In the genomic region with DNA sequence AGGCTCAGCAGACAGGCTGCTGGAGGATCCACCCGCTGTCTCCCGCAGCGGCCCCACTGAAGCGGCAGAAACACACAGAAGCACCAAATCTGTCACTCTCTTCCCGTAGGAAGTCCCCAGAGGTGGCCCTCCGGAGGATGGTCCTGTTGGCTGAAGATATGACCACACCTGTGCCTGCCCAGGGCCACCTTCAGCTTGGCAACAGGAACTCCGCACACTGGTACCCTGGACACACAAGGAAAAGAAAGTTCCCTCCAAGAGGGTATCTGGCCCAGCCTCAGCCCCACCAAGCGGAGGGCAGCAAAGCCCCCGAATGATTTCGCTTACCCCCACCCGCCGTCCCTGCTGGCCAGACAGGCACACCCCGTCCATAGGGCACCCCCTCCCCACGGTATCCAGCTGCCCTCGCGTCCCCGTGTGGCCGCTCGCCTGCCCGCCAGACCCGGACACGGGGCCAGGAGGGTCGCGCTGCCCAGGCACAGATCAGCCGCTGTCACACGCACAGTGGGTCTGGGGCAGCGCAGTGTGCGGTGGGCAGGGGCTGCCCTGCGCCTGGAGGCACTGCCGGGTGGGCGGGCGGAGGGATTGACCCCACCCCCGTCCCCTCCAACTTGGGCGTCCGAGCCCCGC, we compare ENCODE assay signal across 2 cellular contexts.
A peak's percentile ranks its signal among the peaks of the same experiment; 100 is the strongest.
TF ChIP-seq lines count a peak whose summit lies in the region.

No MANE protein-coding gene starts in this region.

TF ChIP-seq in A549, 52 proteins besides CTCF, POLR2A, EP300 and RAD21:
- TF ChIP-seq EHMT2 (IDR thresholded peaks at IDR 0.05; ENCODE audit: low read depth): no peak
- TF ChIP-seq HMGXB4 (CRISPR knock-in tag; IDR thresholded peaks at IDR 0.05; ENCODE audit: borderline replicate concordance): no peak
- TF ChIP-seq MAZ (IDR thresholded peaks at IDR 0.05; ENCODE audit: borderline replicate concordance, low read depth, low read length): no peak
- TF ChIP-seq ZSCAN20 (CRISPR knock-in tag; IDR thresholded peaks at IDR 0.05): no peak
- TF ChIP-seq CHD4 (IDR thresholded peaks at IDR 0.05; ENCODE audit: borderline replicate concordance): no peak
- no peak for TF ChIP-seq HOXB13 (CRISPR knock-in tag; IDR thresholded peaks at IDR 0.05; ENCODE audit: low read depth)
- TF ChIP-seq HOXA7 (CRISPR knock-in tag; IDR thresholded peaks at IDR 0.05): no peak
- no peak for TF ChIP-seq CBX8 (IDR thresholded peaks at IDR 0.05)
- no peak for TF ChIP-seq HDAC2 (IDR thresholded peaks at IDR 0.05)
- TF ChIP-seq, protein P1, sequence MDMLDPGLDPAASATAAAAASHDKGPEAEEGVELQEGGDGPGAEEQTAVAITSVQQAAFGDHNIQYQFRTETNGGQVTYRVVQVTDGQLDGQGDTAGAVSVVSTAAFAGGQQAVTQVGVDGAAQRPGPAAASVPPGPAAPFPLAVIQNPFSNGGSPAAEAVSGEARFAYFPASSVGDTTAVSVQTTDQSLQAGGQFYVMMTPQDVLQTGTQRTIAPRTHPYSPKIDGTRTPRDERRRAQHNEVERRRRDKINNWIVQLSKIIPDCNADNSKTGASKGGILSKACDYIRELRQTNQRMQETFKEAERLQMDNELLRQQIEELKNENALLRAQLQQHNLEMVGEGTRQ (IDR thresholded peaks at IDR 0.05): no peak
- no peak for TF ChIP-seq FOXS1 (CRISPR knock-in tag; IDR thresholded peaks at IDR 0.05)
- no peak for TF ChIP-seq NFE2L2 (conservative IDR thresholded peaks at IDR 0.05; ENCODE audit: low read length)
- no peak for TF ChIP-seq KDM1A (IDR thresholded peaks at IDR 0.05; ENCODE audit: low read depth)
- no peak for TF ChIP-seq MAFK (IDR thresholded peaks at IDR 0.05; ENCODE audit: partially characterized antibody)
- no peak for TF ChIP-seq BHLHE40 (IDR thresholded peaks at IDR 0.05; ENCODE audit: low read depth, low read length)
- TF ChIP-seq, protein P2, sequence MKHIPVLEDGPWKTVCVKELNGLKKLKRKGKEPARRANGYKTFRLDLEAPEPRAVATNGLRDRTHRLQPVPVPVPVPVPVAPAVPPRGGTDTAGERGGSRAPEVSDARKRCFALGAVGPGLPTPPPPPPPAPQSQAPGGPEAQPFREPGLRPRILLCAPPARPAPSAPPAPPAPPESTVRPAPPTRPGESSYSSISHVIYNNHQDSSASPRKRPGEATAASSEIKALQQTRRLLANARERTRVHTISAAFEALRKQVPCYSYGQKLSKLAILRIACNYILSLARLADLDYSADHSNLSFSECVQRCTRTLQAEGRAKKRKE (CRISPR knock-in tag; IDR thresholded peaks at IDR 0.05; ENCODE audit: low read depth): no peak

TF ChIP-seq in HCT116, 20 proteins besides CTCF, POLR2A, EP300 and RAD21:
- no peak for TF ChIP-seq CBX3 (IDR thresholded peaks at IDR 0.05; ENCODE audit: low read depth)
- no peak for TF ChIP-seq EZH2 (IDR thresholded peaks at IDR 0.05)
- 0 out of 2 replicates have a peak, but pooled peaks have one; percentile 8 for TF ChIP-seq POLR2AphosphoS5 (IDR thresholded peaks at IDR 0.05; ENCODE audit: low read depth, low read length)
- TF ChIP-seq ZNF274 (IDR thresholded peaks at IDR 0.05; ENCODE audit: low read depth, low read length): no peak
